17 cellular contexts compared by ENCODE assay signal in the genomic region with DNA sequence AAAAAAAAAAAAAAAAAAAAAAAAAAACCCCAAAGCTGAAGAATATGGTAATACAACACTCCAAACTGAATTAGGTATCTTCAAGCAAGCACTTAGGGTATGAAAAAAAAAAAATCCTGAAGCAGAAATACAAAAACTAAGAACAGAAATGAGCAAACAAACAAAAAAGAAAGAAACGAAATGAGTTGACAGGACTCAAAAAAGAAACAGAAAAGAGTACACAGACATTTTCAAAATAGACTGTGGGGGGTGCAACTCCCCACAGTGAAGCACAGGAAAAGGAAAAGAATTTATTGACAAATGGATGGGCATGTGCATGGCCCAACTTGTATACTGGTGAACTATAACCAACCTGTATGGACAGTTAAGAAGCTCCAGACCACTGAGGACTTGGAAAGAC. TPM values are rescaled to one million over a fixed set of nuclear protein-coding genes. Genes with fewer than 3 reads are reported as not detected.
A peak's percentile ranks its signal among the peaks of the same experiment; 100 is the strongest.
DNase-seq lines count a peak whose midpoint lies in the region; ATAC-seq and TF ChIP-seq lines count a peak whose summit lies in the region.
"Had no signal": no experiment of that assay in that cellular context is flagged by ENCODE, and none has a peak within 500 bp of the region (broad histone marks: within the 10 kb centered on the region; RNA-seq: fewer than 3 reads in every experiment).

No MANE protein-coding gene starts in this region.

- no peak overlapping the region for H3K9ac ChIP-seq in endodermal cell (ENCODE audit: extremely low read depth, low read length, poor library complexity, severe bottlenecking)

- peak; percentile 63 for DNase-seq in GM12865 (ENCODE audit: low read depth)
- DNase-seq in SW 1271 (lab: John Stamatoyannopoulos, UW), result no peak
- no peak for DNase-seq in hepatic stellate cell (ENCODE audit: low spot score)
- DNase-seq in NCI-H1694 treated with DMSO at 0.1 percent for 48 hours (lab: John Stamatoyannopoulos, UW), result no peak
- no peak for DNase-seq in endodermal cell
- DNase-seq: adrenal gland; BE2C; HCEC 1CT; NCI-H1092 treated with DMSO at 0.1 percent for 48 hours; NCI-H526 treated with DMSO at 0.1 percent for 48 hours; psoas muscle; SJCRH30; stimulated activated CD4-positive, alpha-beta T cell treated with anti-CD3 and anti-CD28 coated beads, Interleukin-4, amount 100 ng/mL, for 1 hour had no signal

- H3K4me1 Mint-ChIP-seq in activated T-helper 17 cell treated with anti-CD3 and anti-CD28 coated beads, Interleukin-2, amount 50 U/mL, for 72 hours, result peaks cover 54% of the 10 kb centered on the region
- peaks cover 2% of the 10 kb centered on the region for H3K4me1 Mint-ChIP-seq in endodermal cell

- H3K4me1 ChIP-seq in endodermal cell (ENCODE audit: control insufficient read depth, insufficient read depth, low read length), result peaks cover 3% of the 10 kb centered on the region
- H3K4me1 ChIP-seq: adrenal gland, BE2C, psoas muscle had no signal

- 91% methylated on average over 1 of the region's 1 CpG; no CpG with 5 or more reads in 1 of the 2 experiments for WGBS in endodermal cell (ENCODE audit: insufficient coverage in 1 of 2, insufficient read length in 1 of 2), 2 experiments

- H3K36me3 ChIP-seq in endodermal cell (ENCODE audit: control insufficient read depth, insufficient read depth, low read length), result no peaks in the 10 kb centered on the region
- H3K36me3 ChIP-seq: adrenal gland, BE2C, SJCRH30 had no signal

- no peaks in the 10 kb centered on the region for H3K9me3 Mint-ChIP-seq in activated T-helper 17 cell treated with anti-CD3 and anti-CD28 coated beads, Interleukin-2, amount 50 U/mL, for 72 hours
- peaks cover 2% of the 10 kb centered on the region for H3K9me3 Mint-ChIP-seq in endodermal cell
- H3K9me3 Mint-ChIP-seq: dendritic cell treated with granulocyte-macrophage colony-stimulating factor and Interleukin-4, amounts not matched to agents 40 ng/mL and 50 ng/mL, for 4 days had no signal

- TF ChIP-seq CTCF in GM12865 (IDR thresholded peaks at IDR 0.05; ENCODE audit: insufficient read depth, low read depth, low read length, missing control alignments) (no peak), endodermal cell (conservative IDR thresholded peaks at IDR 0.05) (no peak)

- H3K27me3 Mint-ChIP-seq in activated T-helper 17 cell treated with anti-CD3 and anti-CD28 coated beads, Interleukin-2, amount 50 U/mL, for 72 hours, result no peaks in the 10 kb centered on the region
- no peaks in the 10 kb centered on the region for H3K27me3 Mint-ChIP-seq in endodermal cell (ENCODE audit: insufficient read depth)
- H3K27me3 Mint-ChIP-seq: dendritic cell treated with granulocyte-macrophage colony-stimulating factor and Interleukin-4, amounts not matched to agents 40 ng/mL and 50 ng/mL, for 4 days had no signal

- H3K27me3 ChIP-seq in endodermal cell (ENCODE audit: control insufficient read depth, insufficient read depth, low read length, poor library complexity, severe bottlenecking), result no peaks in the 10 kb centered on the region
- H3K27me3 ChIP-seq: adrenal gland, BE2C, SJCRH30 had no signal

- H3K27ac ChIP-seq in endodermal cell (ENCODE audit: low read depth, low read length), result no peak overlapping the region
- H3K27ac ChIP-seq: adrenal gland, psoas muscle, SJCRH30 had no signal

- peak overlapping the region; percentile 58 for H3K4me3 Mint-ChIP-seq in activated T-helper 17 cell treated with anti-CD3 and anti-CD28 coated beads, Interleukin-2, amount 50 U/mL, for 72 hours
- H3K4me3 Mint-ChIP-seq in endodermal cell, result no peak overlapping the region
- H3K4me3 Mint-ChIP-seq: dendritic cell treated with granulocyte-macrophage colony-stimulating factor and Interleukin-4, amounts not matched to agents 40 ng/mL and 50 ng/mL, for 4 days had no signal

- peak overlapping the region; percentile 81 for H3K27ac Mint-ChIP-seq in activated T-helper 17 cell treated with anti-CD3 and anti-CD28 coated beads, Interleukin-2, amount 50 U/mL, for 72 hours
- no peak overlapping the region for H3K27ac Mint-ChIP-seq in endodermal cell
- H3K27ac Mint-ChIP-seq: dendritic cell treated with granulocyte-macrophage colony-stimulating factor and Interleukin-4, amounts not matched to agents 40 ng/mL and 50 ng/mL, for 4 days had no signal

- peaks cover 10% of the 10 kb centered on the region for H3K36me3 Mint-ChIP-seq in activated T-helper 17 cell treated with anti-CD3 and anti-CD28 coated beads, Interleukin-2, amount 50 U/mL, for 72 hours (ENCODE audit: low read depth)
- H3K36me3 Mint-ChIP-seq in endodermal cell (ENCODE audit: low read depth), result no peaks in the 10 kb centered on the region

- H3K9me3 ChIP-seq in endodermal cell (ENCODE audit: control insufficient read depth, low read length), result no peaks in the 10 kb centered on the region
- H3K9me3 ChIP-seq: adrenal gland, BE2C, SJCRH30 had no signal

- H3K4me3 ChIP-seq in GM12865 (ENCODE audit: low read depth, low read length) (no peak overlapping the region), endodermal cell (ENCODE audit: low read length) (no peak overlapping the region)
- H3K4me3 ChIP-seq: adrenal gland, psoas muscle, SJCRH30 had no signal

- ATAC-seq in GM19463 (IDR thresholded peaks at IDR 0.05; ENCODE audit: unreplicated experiment), result peak; percentile 54
- ATAC-seq in HG03095 (IDR thresholded peaks at IDR 0.05; ENCODE audit: unreplicated experiment), result peak; percentile 63
- ATAC-seq in activated T-helper 17 cell treated with anti-CD3 and anti-CD28 coated beads, Interleukin-2, amount 50 U/mL, for 72 hours (replicated peaks), result peak; percentile 69
- ATAC-seq: psoas muscle had no signal

RNA-seq across cellular contexts. Expression of gene RPS6KA5, which starts 24.6 kb away (rescaled TPM):
- 10 to 100 TPM; 30.0 to 46.2 TPM for total RNA-seq in activated T-helper 17 cell treated with anti-CD3 and anti-CD28 coated beads, Interleukin-2, amount 50 U/mL, for 72 hours
- 1 to 10 TPM; 3.3 to 5.1 TPM for total RNA-seq in endodermal cell
- 4.6 TPM for polyA plus RNA-seq in endodermal cell (2013, experiment 1 of 2)
- polyA plus RNA-seq in endodermal cell (2013, experiment 2 of 2), result 3.6 TPM

Comparison
In these comparisons a context has a peak if more than half of its experiments do, and no peak if none do; other contexts are left out.
1. RNA of gene RPS6KA5, which starts 24.6 kb away (total RNA-seq): 30.0 to 46.2 TPM in activated T-helper 17 cell treated with anti-CD3 and anti-CD28 coated beads, Interleukin-2, amount 50 U/mL, for 72 hours; 3.3 to 5.1 TPM in endodermal cell; every median in the first group is over 4 times any median in the second.
2. Peak in every context shown above with its lines, with median percentiles within 50 percentile points of each other: ATAC-seq.